ENCODE assay signal across 20 cellular contexts in genomic region chr4:11814758-11815157, GRCh38.
A peak's percentile ranks its signal among the peaks of the same experiment; 100 is the strongest.
DNase-seq lines count a peak whose midpoint lies in the region; ATAC-seq and TF ChIP-seq lines count a peak whose summit lies in the region.
"Had no signal": no experiment of that assay in that cellular context is flagged by ENCODE, and none has a peak within 500 bp of the region (broad histone marks: within the 10 kb centered on the region; RNA-seq: fewer than 3 reads in every experiment).

No MANE protein-coding gene starts in this region.

- H2BK15ac ChIP-seq in mesendoderm (replicated peaks; ENCODE audit: low read depth), result peak overlapping the region; percentile 45

- H3K79me2 ChIP-seq in mesendoderm (ENCODE audit: control insufficient read depth, insufficient read depth, low read length), result no peaks in the 10 kb centered on the region

- no peak overlapping the region for H3K56ac ChIP-seq in mesendoderm (ENCODE audit: low read length)

- no peak overlapping the region for H3K4me2 ChIP-seq in mesendoderm (ENCODE audit: low read length)

- H4K5ac ChIP-seq in mesendoderm (ENCODE audit: low read length), result no peak overlapping the region

- no peak overlapping the region for H3K18ac ChIP-seq in mesendoderm (ENCODE audit: low read length)

- ATAC-seq in GM18519 (IDR thresholded peaks at IDR 0.05; ENCODE audit: low FRiP score, unreplicated experiment), result no peak
- ATAC-seq: HepG2 had no signal

- no peak overlapping the region for H3K4me3 Mint-ChIP-seq in MCF 10A (ENCODE audit: unreplicated experiment)
- H3K4me3 Mint-ChIP-seq: H9 had no signal

- TF ChIP-seq POLR2A in breast epithelium (IDR thresholded peaks at IDR 0.05) (no peak), tibial nerve (IDR thresholded peaks at IDR 0.05) (no peak)

- no TSS peak for BruUV-seq in MCF 10A (replicated peaks; lab: Mats Ljungman, UMichigan)

- no peak overlapping the region for H3K23ac ChIP-seq in mesendoderm (ENCODE audit: low read length)

- WGBS in mesendoderm (ENCODE audit: extremely low coverage, insufficient coverage, low lambda C conversion rate), result no CpG with 5 or more reads among the region's 2 CpGs
- WGBS in tibial nerve, 2 donors, result 65 to 71% methylated on average over 2 of the region's 2 CpGs

- H3K4ac ChIP-seq in mesendoderm (ENCODE audit: low read depth, low read length), result peak overlapping the region; percentile 85

- H3K4me3 ChIP-seq in breast epithelium (no peak overlapping the region), epithelial cell of esophagus (ENCODE audit: low read length) (no peak overlapping the region), mesendoderm (ENCODE audit: low read length) (no peak overlapping the region), tibial nerve (no peak overlapping the region)
- H3K4me3 ChIP-seq: Peyer's patch had no signal

- intact Hi-C loops in MCF 10A (cut with micrococcal nuclease), result no loop called here
- intact Hi-C loops in breast epithelium (cut with DNase I; ENCODE audit: low total_unique reads), result no loop called here

- H3K36me3 ChIP-seq in breast epithelium (no peaks in the 10 kb centered on the region), mesendoderm (ENCODE audit: control insufficient read depth, insufficient read depth, low read length) (no peaks in the 10 kb centered on the region), tibial nerve (no peaks in the 10 kb centered on the region)
- H3K36me3 ChIP-seq: Peyer's patch had no signal

- H3K27me3 ChIP-seq in breast epithelium, result no peaks in the 10 kb centered on the region
- H3K27me3 ChIP-seq in mesendoderm (ENCODE audit: insufficient read depth, low read length, poor library complexity), result no peaks in the 10 kb centered on the region
- H3K27me3 ChIP-seq in tibial nerve, result no peaks in the 10 kb centered on the region
- H3K27me3 ChIP-seq: Peyer's patch had no signal

- no peaks in the 10 kb centered on the region for H3K9me3 Mint-ChIP-seq in MCF 10A (ENCODE audit: unreplicated experiment)

- H3K9me3 ChIP-seq in breast epithelium (no peaks in the 10 kb centered on the region), tibial nerve (no peaks in the 10 kb centered on the region)
- H3K9me3 ChIP-seq: Peyer's patch had no signal

- H2BK120ac ChIP-seq in mesendoderm (ENCODE audit: low read depth, low read length), result no peak overlapping the region

- H2BK5ac ChIP-seq in mesendoderm (ENCODE audit: low read length), result no peak overlapping the region

- no peak overlapping the region for H3K27ac ChIP-seq in breast epithelium
- no peak overlapping the region for H3K27ac ChIP-seq in mesendoderm (ENCODE audit: low read depth, low read length)
- no peak overlapping the region for H3K27ac ChIP-seq in tibial nerve
- H3K27ac ChIP-seq: Peyer's patch had no signal

- no peaks in the 10 kb centered on the region for H3K27me3 Mint-ChIP-seq in MCF 10A (ENCODE audit: insufficient read depth, unreplicated experiment)

- H3K9ac ChIP-seq in mesendoderm (ENCODE audit: low read length), result no peak overlapping the region

- TF ChIP-seq EP300 in tibial nerve (IDR thresholded peaks at IDR 0.05), result no peak

- no peaks in the 10 kb centered on the region for H3K36me3 Mint-ChIP-seq in MCF 10A (ENCODE audit: insufficient read depth, unreplicated experiment)

- no peak overlapping the region for H3K27ac Mint-ChIP-seq in MCF 10A (ENCODE audit: low read depth, unreplicated experiment)
- H3K27ac Mint-ChIP-seq: H9 had no signal

- H4K8ac ChIP-seq in mesendoderm (ENCODE audit: low read depth, low read length), result no peak overlapping the region

- H3K4me1 Mint-ChIP-seq in MCF 10A (ENCODE audit: insufficient read depth, unreplicated experiment), result peaks cover 6% of the 10 kb centered on the region

- H2AK5ac ChIP-seq in mesendoderm (ENCODE audit: low read length), result no peak overlapping the region

- TF ChIP-seq CTCF in MCF 10A (IDR thresholded peaks at IDR 0.05; ENCODE audit: unreplicated experiment) (no peak), breast epithelium (IDR thresholded peaks at IDR 0.05) (no peak), epithelial cell of esophagus (IDR thresholded peaks at IDR 0.05; ENCODE audit: insufficient read depth, low read depth, low read length, missing control alignments) (no peak), tibial nerve (IDR thresholded peaks at IDR 0.05) (no peak)

- POLR2A ChIA-PET in MCF 10A (lab: Yijun Ruan, JAX), result no interaction called here

- CTCF ChIA-PET in MCF 10A (lab: Yijun Ruan, JAX), result interaction anchor here (2.4 kb wide), 1 partner anchor 9 kb away, joined by 8 read pairs; no protein-coding TSS in a partner anchor

- DNase-seq in MCF 10A (ENCODE audit: unreplicated experiment), result peak; percentile 42
- DNase-seq in breast epithelium (ENCODE audit: low spot score in 2 of 2), result no peak
- peak; percentile 36 for DNase-seq in epithelial cell of esophagus (ENCODE audit: low read depth)
- DNase-seq in mesendoderm, result no peak
- no peak for DNase-seq in anterior cingulate cortex (lab: John Stamatoyannopoulos, UW)
- DNase-seq in tibial nerve (ENCODE audit: low spot score in 2 of 2), result no peak
- DNase-seq: Calu3, DND-41, H9, Karpas-422, MV-4-11, NCI-H1105, NCI-H1436 treated with DMSO at 0.1 percent for 48 hours, NCI-H1930, NCI-H2107, OCI-M1, Peyer's patch, SHP77 treated with DMSO at 0.1 percent for 48 hours had no signal

- H3K4me1 ChIP-seq in breast epithelium (no peaks in the 10 kb centered on the region), mesendoderm (ENCODE audit: control insufficient read depth, low read depth, low read length) (peaks cover 4% of the 10 kb centered on the region), tibial nerve (no peaks in the 10 kb centered on the region)
- H3K4me1 ChIP-seq: Peyer's patch had no signal

- H3K79me1 ChIP-seq in mesendoderm (ENCODE audit: low read length), result no peaks in the 10 kb centered on the region

Comparison
In these comparisons a context has a peak if more than half of its experiments do, and no peak if none do; other contexts are left out.
1. DNase-seq: peak in MCF 10A (single experiment) and epithelial cell of esophagus (single experiment); none in breast epithelium (0 of 2), mesendoderm (single experiment), anterior cingulate cortex (0 of 58) and tibial nerve (0 of 2).